18 cellular contexts compared by ENCODE assay signal in genomic region chr17:6786618-6787017, GRCh38. TPM values are rescaled to one million over a fixed set of nuclear protein-coding genes. Genes with fewer than 3 reads are reported as not detected.
A peak's percentile ranks its signal among the peaks of the same experiment; 100 is the strongest.
DNase-seq lines count a peak whose midpoint lies in the region; ATAC-seq, FAIRE-seq and TF ChIP-seq lines count a peak whose summit lies in the region.
"Had no signal": no experiment of that assay in that cellular context is flagged by ENCODE, and none has a peak within 500 bp of the region (broad histone marks: within the 10 kb centered on the region; RNA-seq: fewer than 3 reads in every experiment).

No MANE protein-coding gene starts in this region.

- CTCF ChIA-PET in activated CD8-positive, alpha-beta memory T cell treated with anti-CD3 and anti-CD28 coated beads, Interleukin-2, amount 10 ng/mL, durations not matched to agents 7 days and 5 days (lab: Charles Lee), result no interaction called here

- FAIRE-seq in astrocyte (lab: Jason Lieb, UNC), result peak; percentile 73

- peak overlapping the region; percentile 70 for H2AFZ ChIP-seq in astrocyte (ENCODE audit: low read depth, low read length)

- peaks cover 6% of the 10 kb centered on the region for H3K4me1 Mint-ChIP-seq in astrocyte (ENCODE audit: low read depth, unreplicated experiment)
- no peaks in the 10 kb centered on the region for H3K4me1 Mint-ChIP-seq in stimulated activated memory B cell treated with anti-CD40 and anti-IgM and Interleukin-4, amounts not matched to agents 10 μg/mL and 1 μg/mL and 100 μg/mL, for 72 hours
- H3K4me1 Mint-ChIP-seq in activated CD8-positive, alpha-beta memory T cell treated with anti-CD3 and anti-CD28 coated beads, Interleukin-2, amount 10 ng/mL, durations not matched to agents 7 days and 5 days, result no peaks in the 10 kb centered on the region
- H3K4me1 Mint-ChIP-seq: activated naive CD4-positive, alpha-beta T cell treated with anti-CD3 and anti-CD28 coated beads, Interleukin-2, amount 10 ng/mL, durations not matched to agents 7 days and 5 days had no signal

- H3K9me3 ChIP-seq in astrocyte (ENCODE audit: insufficient read depth, low read depth, low read length) (no peaks in the 10 kb centered on the region), skeletal muscle satellite cell (replicated peaks; ENCODE audit: low read length) (no peaks in the 10 kb centered on the region), vagina (peaks cover 3% of the 10 kb centered on the region)
- H3K9me3 ChIP-seq: Peyer's patch, thoracic aorta had no signal

- TF ChIP-seq CTCF in astrocyte (IDR thresholded peaks at IDR 0.05; ENCODE audit: insufficient read depth, low read depth, low read length) (no peak), vagina (IDR thresholded peaks at IDR 0.05) (no peak)

- H3K4me2 ChIP-seq in astrocyte (ENCODE audit: low read length) (peak overlapping the region; percentile 76), skeletal muscle satellite cell (ENCODE audit: low read length) (peak overlapping the region; percentile 40)

- H3K27ac Mint-ChIP-seq in astrocyte (ENCODE audit: unreplicated experiment), result no peak overlapping the region
- no peak overlapping the region for H3K27ac Mint-ChIP-seq in stimulated activated memory B cell treated with anti-CD40 and anti-IgM and Interleukin-4, amounts not matched to agents 10 μg/mL and 1 μg/mL and 100 μg/mL, for 72 hours
- H3K27ac Mint-ChIP-seq in activated CD8-positive, alpha-beta memory T cell treated with anti-CD3 and anti-CD28 coated beads, Interleukin-2, amount 10 ng/mL, durations not matched to agents 7 days and 5 days, result no peak overlapping the region
- H3K27ac Mint-ChIP-seq: activated naive CD4-positive, alpha-beta T cell treated with anti-CD3 and anti-CD28 coated beads, Interleukin-2, amount 10 ng/mL, durations not matched to agents 7 days and 5 days had no signal

- H3K4me3 ChIP-seq in astrocyte (ENCODE audit: insufficient read depth, low read depth, low read length), result no peak overlapping the region
- no peak overlapping the region for H3K4me3 ChIP-seq in skeletal muscle satellite cell (ENCODE audit: low read length)
- H3K4me3 ChIP-seq in vagina, result no peak overlapping the region
- H3K4me3 ChIP-seq: Peyer's patch, thoracic aorta had no signal

- H3K27ac ChIP-seq in astrocyte (ENCODE audit: low read depth, low read length), result peak overlapping the region; percentile 16
- no peak overlapping the region for H3K27ac ChIP-seq in vagina
- H3K27ac ChIP-seq: HL-60, Peyer's patch, thoracic aorta had no signal

- intact Hi-C loops in vagina (cut with DNase I), result loop anchor here (10.0 kb wide), 1 partner anchor 1608 kb away; the partner anchor contains the start of gene RNF222

- DNase-seq in H4 (ENCODE audit: low spot score) (peak; percentile 49), astrocyte (ENCODE audit: low read depth) (peak; percentile 74), fibroblast of the conjunctiva (ENCODE audit: low read depth) (peak; percentile 29), vagina (ENCODE audit: extremely low spot score in 2 of 2) (no peak)
- no peak for DNase-seq in activated CD8-positive, alpha-beta memory T cell treated with anti-CD3 and anti-CD28 coated beads, Interleukin-2, amount 10 ng/mL, durations not matched to agents 7 days and 5 days
- DNase-seq: activated naive CD4-positive, alpha-beta T cell treated with anti-CD3 and anti-CD28 coated beads, Interleukin-2, amount 10 ng/mL, durations not matched to agents 7 days and 5 days; Calu3; glutamatergic neuron; GOT3; Peyer's patch had no signal

- H3K79me2 ChIP-seq in astrocyte (ENCODE audit: insufficient read depth, low read length), result no peaks in the 10 kb centered on the region

- no peaks in the 10 kb centered on the region for H3K27me3 ChIP-seq in astrocyte (ENCODE audit: insufficient read depth, low read length)
- peaks cover 39% of the 10 kb centered on the region for H3K27me3 ChIP-seq in skeletal muscle satellite cell (ENCODE audit: control insufficient read depth, insufficient read depth, low read length)
- H3K27me3 ChIP-seq in vagina, result no peaks in the 10 kb centered on the region

- peaks cover 11% of the 10 kb centered on the region for H3K9me3 Mint-ChIP-seq in astrocyte (ENCODE audit: unreplicated experiment)
- peaks cover 22% of the 10 kb centered on the region for H3K9me3 Mint-ChIP-seq in stimulated activated memory B cell treated with anti-CD40 and anti-IgM and Interleukin-4, amounts not matched to agents 10 μg/mL and 1 μg/mL and 100 μg/mL, for 72 hours
- no peaks in the 10 kb centered on the region for H3K9me3 Mint-ChIP-seq in activated CD8-positive, alpha-beta memory T cell treated with anti-CD3 and anti-CD28 coated beads, Interleukin-2, amount 10 ng/mL, durations not matched to agents 7 days and 5 days (ENCODE audit: low read depth)

- no peak for TF ChIP-seq POLR2A in vagina (IDR thresholded peaks at IDR 0.05)

- no peaks in the 10 kb centered on the region for H3K36me3 Mint-ChIP-seq in astrocyte (ENCODE audit: low read depth, unreplicated experiment)
- H3K36me3 Mint-ChIP-seq in stimulated activated memory B cell treated with anti-CD40 and anti-IgM and Interleukin-4, amounts not matched to agents 10 μg/mL and 1 μg/mL and 100 μg/mL, for 72 hours, result peaks cover 9% of the 10 kb centered on the region
- H3K36me3 Mint-ChIP-seq in activated CD8-positive, alpha-beta memory T cell treated with anti-CD3 and anti-CD28 coated beads, Interleukin-2, amount 10 ng/mL, durations not matched to agents 7 days and 5 days, result peaks cover 3% of the 10 kb centered on the region

- no peak overlapping the region for H3K4me3 Mint-ChIP-seq in astrocyte (ENCODE audit: unreplicated experiment)
- no peak overlapping the region for H3K4me3 Mint-ChIP-seq in stimulated activated memory B cell treated with anti-CD40 and anti-IgM and Interleukin-4, amounts not matched to agents 10 μg/mL and 1 μg/mL and 100 μg/mL, for 72 hours
- no peak overlapping the region for H3K4me3 Mint-ChIP-seq in activated CD8-positive, alpha-beta memory T cell treated with anti-CD3 and anti-CD28 coated beads, Interleukin-2, amount 10 ng/mL, durations not matched to agents 7 days and 5 days
- H3K4me3 Mint-ChIP-seq: activated naive CD4-positive, alpha-beta T cell treated with anti-CD3 and anti-CD28 coated beads, Interleukin-2, amount 10 ng/mL, durations not matched to agents 7 days and 5 days had no signal

- H3K9ac ChIP-seq in astrocyte (ENCODE audit: low read length) (peak overlapping the region; percentile 21), skeletal muscle satellite cell (ENCODE audit: low read depth, low read length) (no peak overlapping the region)

- ATAC-seq in stimulated activated memory B cell treated with anti-CD40 and anti-IgM and Interleukin-4, amounts not matched to agents 10 μg/mL and 1 μg/mL and 100 μg/mL, for 72 hours, result no peak
- ATAC-seq in activated CD8-positive, alpha-beta memory T cell treated with anti-CD3 and anti-CD28 coated beads, Interleukin-2, amount 10 ng/mL, durations not matched to agents 7 days and 5 days, result no peak
- no peak for ATAC-seq in GM18858 (IDR thresholded peaks at IDR 0.05; ENCODE audit: unreplicated experiment)

- H3K4me1 ChIP-seq in astrocyte (ENCODE audit: insufficient read depth, low read length) (no peaks in the 10 kb centered on the region), skeletal muscle satellite cell (ENCODE audit: control insufficient read depth, insufficient read depth, low read length) (peaks cover 7% of the 10 kb centered on the region), vagina (no peaks in the 10 kb centered on the region)
- H3K4me1 ChIP-seq: Peyer's patch had no signal

- H3K27me3 Mint-ChIP-seq in astrocyte (ENCODE audit: low read depth, unreplicated experiment), result peaks cover 36% of the 10 kb centered on the region
- H3K27me3 Mint-ChIP-seq in stimulated activated memory B cell treated with anti-CD40 and anti-IgM and Interleukin-4, amounts not matched to agents 10 μg/mL and 1 μg/mL and 100 μg/mL, for 72 hours, result peaks cover 89% of the 10 kb centered on the region
- peaks cover 92% of the 10 kb centered on the region for H3K27me3 Mint-ChIP-seq in activated CD8-positive, alpha-beta memory T cell treated with anti-CD3 and anti-CD28 coated beads, Interleukin-2, amount 10 ng/mL, durations not matched to agents 7 days and 5 days

- H3K36me3 ChIP-seq in astrocyte (ENCODE audit: insufficient read depth, low read length) (no peaks in the 10 kb centered on the region), skeletal muscle satellite cell (ENCODE audit: insufficient read depth, low read length) (no peaks in the 10 kb centered on the region), vagina (no peaks in the 10 kb centered on the region)
- H3K36me3 ChIP-seq: Peyer's patch, thoracic aorta had no signal

- no peaks in the 10 kb centered on the region for H4K20me1 ChIP-seq in astrocyte (ENCODE audit: insufficient read depth, low read length)

RNA-seq across cellular contexts. Expression of gene FBXO39, which starts 10.6 kb away (rescaled TPM):
- 0.06 TPM in 1 of 2 replicates, not detected in the other for total RNA-seq in H4 (2014; rRNA removed; shearing (Covaris generic))
- 0.93 and 1.2 TPM in 2 replicates for total RNA-seq in astrocyte
- 0.22 and 0.25 TPM in 2 replicates for total RNA-seq in skeletal muscle satellite cell (2012; rRNA removed)
- not detected for total RNA-seq in vagina
- 1 to 10 TPM in 1 of 2 experiments, under 1 TPM in 1; 0.42 to 1.5 TPM for total RNA-seq in activated CD8-positive, alpha-beta memory T cell treated with anti-CD3 and anti-CD28 coated beads, Interleukin-2, amount 10 ng/mL, durations not matched to agents 7 days and 5 days
- total RNA-seq: activated CD8-positive, alpha-beta memory T cell treated with anti-CD3 and anti-CD28 coated beads for 36 hours; cerebellum had no signal

RNA-seq across cellular contexts. Expression of gene XAF1, which starts 30.8 kb away (rescaled TPM):
- 33.0 and 44.8 TPM in 2 replicates for total RNA-seq in H4 (2014; rRNA removed; shearing (Covaris generic))
- total RNA-seq in astrocyte (50.9 and 69.6 TPM in 2 replicates), vagina (43.0 TPM)
- 3.1 and 8.9 TPM in 2 replicates for total RNA-seq in skeletal muscle satellite cell (2012; rRNA removed)
- 100 to 1,000 TPM; 261 to 491 TPM for total RNA-seq in activated CD8-positive, alpha-beta memory T cell treated with anti-CD3 and anti-CD28 coated beads, Interleukin-2, amount 10 ng/mL, durations not matched to agents 7 days and 5 days

RNA-seq across cellular contexts. Expression of gene TEKT1, which starts 44.9 kb away (rescaled TPM):
- total RNA-seq in H4 (2014; rRNA removed; shearing (Covaris generic)), result not detected in 2 replicates
- total RNA-seq in astrocyte (not detected in 2 replicates), vagina (not detected)
- total RNA-seq in skeletal muscle satellite cell (2012; rRNA removed), result not detected in 2 replicates
- not detected for total RNA-seq in activated CD8-positive, alpha-beta memory T cell treated with anti-CD3 and anti-CD28 coated beads, Interleukin-2, amount 10 ng/mL, durations not matched to agents 7 days and 5 days
- total RNA-seq: activated CD8-positive, alpha-beta memory T cell treated with anti-CD3 and anti-CD28 coated beads for 36 hours; Calu3; left lobe of liver; Peyer's patch; thoracic aorta had no signal

Comparison
In these comparisons a context has a peak if more than half of its experiments do, and no peak if none do; other contexts are left out.
1. DNase-seq: peak in H4 (single experiment), astrocyte (single experiment) and fibroblast of the conjunctiva (single experiment); none in vagina (0 of 2) and activated CD8-positive, alpha-beta memory T cell treated with anti-CD3 and anti-CD28 coated beads, Interleukin-2, amount 10 ng/mL, durations not matched to agents 7 days and 5 days (single experiment).